In genomic region chr5:150660108-150660831, GRCh38 we compare ENCODE assay signal across 20 cellular contexts. TPM values are rescaled to one million over a fixed set of nuclear protein-coding genes. Genes with fewer than 3 reads are reported as not detected.
DNase-seq lines count a peak whose midpoint lies in the region; ATAC-seq, FAIRE-seq and TF ChIP-seq lines count a peak whose summit lies in the region.
"Had no signal": no experiment of that assay in that cellular context is flagged by ENCODE, and none has a peak within 500 bp of the region (broad histone marks: within the 10 kb centered on the region; RNA-seq: fewer than 3 reads in every experiment).

No MANE protein-coding gene starts in this region.

- H3K79me2 ChIP-seq in osteoblast (ENCODE audit: insufficient read depth, low read length), result no peaks in the 10 kb centered on the region

- no peak for ATAC-seq in activated naive CD8-positive, alpha-beta T cell treated with anti-CD3 and anti-CD28 coated beads, Interleukin-2, amount 10 ng/mL, durations not matched to agents 7 days and 5 days (ENCODE audit: low read depth)
- no peak for ATAC-seq in GM21717 (IDR thresholded peaks at IDR 0.05; ENCODE audit: unreplicated experiment)

- no peak overlapping the region for H3K4me2 ChIP-seq in osteoblast (ENCODE audit: insufficient read depth, low read length)
- H3K4me2 ChIP-seq: A549 had no signal

- no peak overlapping the region for H3K4me3 Mint-ChIP-seq in activated naive CD8-positive, alpha-beta T cell treated with anti-CD3 and anti-CD28 coated beads, Interleukin-2, amount 10 ng/mL, durations not matched to agents 7 days and 5 days
- H3K4me3 Mint-ChIP-seq in activated naive CD8-positive, alpha-beta T cell treated with anti-CD3 and anti-CD28 coated beads for 36 hours, result no peak overlapping the region
- H3K4me3 Mint-ChIP-seq: activated T-helper 1 cell treated with anti-CD3 and anti-CD28 coated beads, Interleukin-12 subunit alpha, Interleukin-12 subunit beta, Interleukin-2, Interleukin-4 antibody, amounts not matched to agents 30 ng/mL and 10 ng/mL and 1 ng/mL, durations not matched to agents 14 hours and 24 hours and 36 hours had no signal

- FAIRE-seq in HTR-8/SVneo (lab: Jason Lieb, UNC), result no peak
- FAIRE-seq: A549 had no signal

- POLR2A ChIA-PET in activated naive CD8-positive, alpha-beta T cell treated with anti-CD3 and anti-CD28 coated beads, Interleukin-2, amount 10 ng/mL, durations not matched to agents 7 days and 5 days (lab: Charles Lee), result no interaction called here

- no peak overlapping the region for H2AFZ ChIP-seq in osteoblast (ENCODE audit: low read length)

- H3K27me3 ChIP-seq in left ventricle myocardium inferior (ENCODE audit: low read depth), result no peaks in the 10 kb centered on the region
- H3K27me3 ChIP-seq in osteoblast (ENCODE audit: insufficient read depth, low read length), result peaks cover 13% of the 10 kb centered on the region

- H3K9me3 Mint-ChIP-seq in activated naive CD8-positive, alpha-beta T cell treated with anti-CD3 and anti-CD28 coated beads, Interleukin-2, amount 10 ng/mL, durations not matched to agents 7 days and 5 days, result no peaks in the 10 kb centered on the region
- no peaks in the 10 kb centered on the region for H3K9me3 Mint-ChIP-seq in activated naive CD8-positive, alpha-beta T cell treated with anti-CD3 and anti-CD28 coated beads for 36 hours
- H3K9me3 Mint-ChIP-seq: activated T-helper 1 cell treated with anti-CD3 and anti-CD28 coated beads, Interleukin-12 subunit alpha, Interleukin-12 subunit beta, Interleukin-2, Interleukin-4 antibody, amounts not matched to agents 30 ng/mL and 10 ng/mL and 1 ng/mL, durations not matched to agents 14 hours and 24 hours and 36 hours had no signal

- H3K27ac ChIP-seq in left ventricle myocardium inferior (replicated peaks), result peak overlapping the region; percentile 48
- H3K27ac ChIP-seq in osteoblast (ENCODE audit: low read depth, low read length), result no peak overlapping the region
- H3K27ac ChIP-seq in urinary bladder (ENCODE audit: low read depth), result peak overlapping the region; percentile 26

- peak overlapping the region; percentile 54 for H3K27ac Mint-ChIP-seq in activated naive CD8-positive, alpha-beta T cell treated with anti-CD3 and anti-CD28 coated beads, Interleukin-2, amount 10 ng/mL, durations not matched to agents 7 days and 5 days
- no peak overlapping the region for H3K27ac Mint-ChIP-seq in activated naive CD8-positive, alpha-beta T cell treated with anti-CD3 and anti-CD28 coated beads for 36 hours
- H3K27ac Mint-ChIP-seq: activated T-helper 1 cell treated with anti-CD3 and anti-CD28 coated beads, Interleukin-12 subunit alpha, Interleukin-12 subunit beta, Interleukin-2, Interleukin-4 antibody, amounts not matched to agents 30 ng/mL and 10 ng/mL and 1 ng/mL, durations not matched to agents 14 hours and 24 hours and 36 hours had no signal

- H3K4me1 ChIP-seq in left ventricle myocardium inferior (peaks cover 59% of the 10 kb centered on the region), osteoblast (ENCODE audit: insufficient read depth, low read length) (peaks cover 5% of the 10 kb centered on the region), urinary bladder (ENCODE audit: insufficient read depth) (no peaks in the 10 kb centered on the region)

- H3K36me3 Mint-ChIP-seq in activated naive CD8-positive, alpha-beta T cell treated with anti-CD3 and anti-CD28 coated beads, Interleukin-2, amount 10 ng/mL, durations not matched to agents 7 days and 5 days, result no peaks in the 10 kb centered on the region
- H3K36me3 Mint-ChIP-seq in activated naive CD8-positive, alpha-beta T cell treated with anti-CD3 and anti-CD28 coated beads for 36 hours, result no peaks in the 10 kb centered on the region
- H3K36me3 Mint-ChIP-seq: CD4-positive, CD25-positive, alpha-beta regulatory T cell had no signal

- 40% methylated on average over 4 of the region's 4 CpGs for WGBS in urinary bladder

- intact Hi-C loops in left ventricle myocardium inferior (cut with micrococcal nuclease), result no loop called here

- peaks cover 20% of the 10 kb centered on the region for H3K27me3 Mint-ChIP-seq in activated naive CD8-positive, alpha-beta T cell treated with anti-CD3 and anti-CD28 coated beads, Interleukin-2, amount 10 ng/mL, durations not matched to agents 7 days and 5 days
- no peaks in the 10 kb centered on the region for H3K27me3 Mint-ChIP-seq in activated naive CD8-positive, alpha-beta T cell treated with anti-CD3 and anti-CD28 coated beads for 36 hours

- H3K36me3 ChIP-seq in left ventricle myocardium inferior (no peaks in the 10 kb centered on the region), osteoblast (ENCODE audit: insufficient read depth, low read length) (no peaks in the 10 kb centered on the region), urinary bladder (ENCODE audit: insufficient read depth) (no peaks in the 10 kb centered on the region)

- no peak for TF ChIP-seq CTCF in left ventricle myocardium inferior (IDR thresholded peaks at IDR 0.05; ENCODE audit: borderline replicate concordance)
- TF ChIP-seq CTCF in osteoblast (IDR thresholded peaks at IDR 0.05; ENCODE audit: extremely low read depth, low read depth, low read length), result no peak

- DNase-seq in activated naive CD8-positive, alpha-beta T cell treated with anti-CD3 and anti-CD28 coated beads, Interleukin-2, amount 10 ng/mL, durations not matched to agents 7 days and 5 days, result no peak
- DNase-seq in activated naive CD8-positive, alpha-beta T cell treated with anti-CD3 and anti-CD28 coated beads for 36 hours, result no peak
- no peak for DNase-seq in left ventricle myocardium inferior
- DNase-seq in osteoblast (ENCODE audit: insufficient read length, low spot score, missing footprints), result peak; percentile 76
- no peak for DNase-seq in HTR-8/SVneo (ENCODE audit: insufficient read length, low spot score)
- DNase-seq in NCI-H2107 treated with DMSO at 0.1 percent for 48 hours (lab: John Stamatoyannopoulos, UW; ENCODE audit: unreplicated experiment), result no peak
- DNase-seq: activated CD4-positive, alpha-beta T cell treated with anti-CD3 and anti-CD28 coated beads, Interleukin-2, amount 50 U/mL, for 48 hours; amygdala; CD4-positive, CD25-positive, alpha-beta regulatory T cell; hypothalamus; Kasumi-1; NCI-H1417 treated with DMSO at 0.1 percent for 48 hours; NCI-H510A; stimulated activated CD4-positive, alpha-beta T cell treated with anti-CD3 and anti-CD28 coated beads, Interleukin-2, amount 100 ng/mL, for 24 hours had no signal

- H3K4me3 ChIP-seq in left ventricle myocardium inferior (no peak overlapping the region), osteoblast (ENCODE audit: insufficient read depth, low read length) (no peak overlapping the region), urinary bladder (ENCODE audit: low read depth, low read length) (no peak overlapping the region)
- H3K4me3 ChIP-seq: A549 had no signal

- H3K9me3 ChIP-seq in left ventricle myocardium inferior (replicated peaks), result no peaks in the 10 kb centered on the region
- no peaks in the 10 kb centered on the region for H3K9me3 ChIP-seq in osteoblast (ENCODE audit: low read depth, low read length)
- H3K9me3 ChIP-seq: A549 had no signal

- H3K4me1 Mint-ChIP-seq in activated naive CD8-positive, alpha-beta T cell treated with anti-CD3 and anti-CD28 coated beads, Interleukin-2, amount 10 ng/mL, durations not matched to agents 7 days and 5 days, result peaks cover 3% of the 10 kb centered on the region
- peaks cover 2% of the 10 kb centered on the region for H3K4me1 Mint-ChIP-seq in activated naive CD8-positive, alpha-beta T cell treated with anti-CD3 and anti-CD28 coated beads for 36 hours

- H4K20me1 ChIP-seq in osteoblast (ENCODE audit: insufficient read depth, low read length), result no peaks in the 10 kb centered on the region

RNA-seq across cellular contexts. Expression of gene MYOZ3, which starts 0.8 kb away (rescaled TPM):
- under 1 TPM in 1 of 2 experiments, not detected in 1; 0.14 TPM for total RNA-seq in activated naive CD8-positive, alpha-beta T cell treated with anti-CD3 and anti-CD28 coated beads, Interleukin-2, amount 10 ng/mL, durations not matched to agents 7 days and 5 days
- under 1 TPM; 0.06 to 0.16 TPM for total RNA-seq in activated naive CD8-positive, alpha-beta T cell treated with anti-CD3 and anti-CD28 coated beads for 36 hours
- total RNA-seq in left ventricle myocardium inferior (6.2 TPM), osteoblast (under 0.01 TPM in 1 of 2 replicates, not detected in the other), urinary bladder (3.2 TPM)
- polyA plus RNA-seq in urinary bladder, result 1.5 TPM
- total RNA-seq: CD4-positive, CD25-positive, alpha-beta regulatory T cell; Daoy; OCI-LY7 had no signal

RNA-seq across cellular contexts. Expression of gene SYNPO, which starts 19.8 kb away (rescaled TPM):
- under 1 TPM; 0.25 to 0.28 TPM for total RNA-seq in activated naive CD8-positive, alpha-beta T cell treated with anti-CD3 and anti-CD28 coated beads, Interleukin-2, amount 10 ng/mL, durations not matched to agents 7 days and 5 days
- under 1 TPM; 0.39 to 0.76 TPM for total RNA-seq in activated naive CD8-positive, alpha-beta T cell treated with anti-CD3 and anti-CD28 coated beads for 36 hours
- 715 TPM for total RNA-seq in left ventricle myocardium inferior
- 2.7 and 4.0 TPM in 2 replicates for total RNA-seq in osteoblast
- total RNA-seq in urinary bladder, result 6.8 TPM
- 47.2 TPM for polyA plus RNA-seq in urinary bladder
- total RNA-seq: activated T-helper 1 cell treated with anti-CD3 and anti-CD28 coated beads, Interleukin-12 subunit alpha, Interleukin-12 subunit beta, Interleukin-2, Interleukin-4 antibody, amounts not matched to agents 30 ng/mL and 10 ng/mL and 1 ng/mL, durations not matched to agents 14 hours and 24 hours and 36 hours had no signal
- polyA plus RNA-seq: CD4-positive, CD25-positive, alpha-beta regulatory T cell had no signal

RNA-seq across cellular contexts. Expression of gene RBM22, which starts 40.6 kb away (rescaled TPM):
- total RNA-seq in activated naive CD8-positive, alpha-beta T cell treated with anti-CD3 and anti-CD28 coated beads, Interleukin-2, amount 10 ng/mL, durations not matched to agents 7 days and 5 days, result 10 to 100 TPM; 72.9 to 74.6 TPM
- total RNA-seq in activated naive CD8-positive, alpha-beta T cell treated with anti-CD3 and anti-CD28 coated beads for 36 hours, result 10 to 100 TPM; 62.7 to 71.7 TPM
- total RNA-seq in left ventricle myocardium inferior (25.2 TPM), osteoblast (27.1 and 29.2 TPM in 2 replicates), urinary bladder (31.1 TPM)
- polyA plus RNA-seq in urinary bladder, result 28.3 TPM

Comparison
In these comparisons a context has a peak if more than half of its experiments do, and no peak if none do; other contexts are left out.
1. RNA of gene SYNPO, which starts 19.8 kb away (total RNA-seq): 715 TPM in left ventricle myocardium inferior (single experiment); 6.8 TPM in urinary bladder (single experiment), 2.7 to 4.0 TPM in osteoblast, 0.39 to 0.76 TPM in activated naive CD8-positive, alpha-beta T cell treated with anti-CD3 and anti-CD28 coated beads for 36 hours and 0.25 to 0.28 TPM in activated naive CD8-positive, alpha-beta T cell treated with anti-CD3 and anti-CD28 coated beads, Interleukin-2, amount 10 ng/mL, durations not matched to agents 7 days and 5 days; every median in the first group is over 10 times any median in the second.